ENCODE assay signal across 24 cellular contexts in the genomic region with DNA sequence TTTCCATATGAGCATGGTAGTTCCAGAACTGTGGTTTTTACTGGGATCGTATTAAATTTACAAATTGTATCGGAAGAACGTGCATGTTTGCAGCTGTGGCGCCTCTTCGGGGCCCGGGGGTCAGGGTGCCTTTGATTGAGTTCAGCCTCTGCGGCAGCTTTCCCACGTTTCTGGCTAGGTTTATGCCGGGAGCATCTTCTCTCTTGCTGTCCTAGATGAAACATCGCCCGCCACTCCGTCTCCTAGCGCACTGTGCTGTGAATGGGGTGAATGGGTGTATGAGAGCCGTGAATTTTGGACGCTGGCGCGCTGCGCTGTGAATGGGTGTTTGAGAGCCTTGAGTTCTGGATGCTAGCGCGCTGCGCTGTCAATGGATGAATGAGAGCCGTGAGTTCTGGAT. TPM values are rescaled to one million over a fixed set of nuclear protein-coding genes. Genes with fewer than 3 reads are reported as not detected.
A peak's percentile ranks its signal among the peaks of the same experiment; 100 is the strongest.
DNase-seq lines count a peak whose midpoint lies in the region; ATAC-seq and TF ChIP-seq lines count a peak whose summit lies in the region.
"Had no signal": no experiment of that assay in that cellular context is flagged by ENCODE, and none has a peak within 500 bp of the region (broad histone marks: within the 10 kb centered on the region; RNA-seq: fewer than 3 reads in every experiment).

No MANE protein-coding gene starts in this region.

- intact Hi-C loops in activated CD8-positive, alpha-beta T cell treated with anti-CD3 and anti-CD28 coated beads for 36 hours (cut with micrococcal nuclease) = no loop called here
- intact Hi-C loops in prostate gland (cut with DNase I) = no loop called here

- H3K27me3 Mint-ChIP-seq in activated CD8-positive, alpha-beta T cell treated with anti-CD3 and anti-CD28 coated beads for 36 hours = peaks cover 4% of the 10 kb centered on the region
- peaks cover 4% of the 10 kb centered on the region for H3K27me3 Mint-ChIP-seq in activated CD8-positive, alpha-beta T cell treated with anti-CD3 and anti-CD28 coated beads, Interleukin-2, amount 10 ng/mL, durations not matched to agents 7 days and 5 days (ENCODE audit: low read depth)
- H3K27me3 Mint-ChIP-seq in H9 (ENCODE audit: low read depth) = peaks cover 46% of the 10 kb centered on the region
- peaks cover 32% of the 10 kb centered on the region for H3K27me3 Mint-ChIP-seq in endodermal cell (ENCODE audit: insufficient read depth)
- H3K27me3 Mint-ChIP-seq: stimulated activated memory B cell treated with anti-CD40 and anti-IgM and Interleukin-4, amounts not matched to agents 10 μg/mL and 1 μg/mL and 100 μg/mL, for 72 hours had no signal

- POLR2A ChIA-PET in activated CD8-positive, alpha-beta T cell treated with anti-CD3 and anti-CD28 coated beads for 36 hours (lab: Charles Lee) = interaction anchor here (0.6 to 1.2 kb wide), 2 partner anchors 42 to 56 kb away, joined by 3 read pairs; no protein-coding TSS in a partner anchor
- POLR2A ChIA-PET in activated CD8-positive, alpha-beta T cell treated with anti-CD3 and anti-CD28 coated beads, Interleukin-2, amount 10 ng/mL, durations not matched to agents 7 days and 5 days (lab: Charles Lee) = no interaction called here

- peaks cover 3% of the 10 kb centered on the region for H3K36me3 Mint-ChIP-seq in activated CD8-positive, alpha-beta T cell treated with anti-CD3 and anti-CD28 coated beads for 36 hours (ENCODE audit: low read depth)
- H3K36me3 Mint-ChIP-seq in activated CD8-positive, alpha-beta T cell treated with anti-CD3 and anti-CD28 coated beads, Interleukin-2, amount 10 ng/mL, durations not matched to agents 7 days and 5 days (ENCODE audit: low read depth) = no peaks in the 10 kb centered on the region
- H3K36me3 Mint-ChIP-seq in H9 (ENCODE audit: insufficient read depth in 1 of 3, low read depth in 3 of 3) (peaks cover 0 to 1% (median 0%) of the 10 kb centered on the region in 3 experiments; a peak in 1 of 7 replicates), endodermal cell (ENCODE audit: low read depth) (no peaks in the 10 kb centered on the region)
- H3K36me3 Mint-ChIP-seq: activated naive CD8-positive, alpha-beta T cell treated with anti-CD3 and anti-CD28 coated beads, Interleukin-2, amount 10 ng/mL, durations not matched to agents 7 days and 5 days; mesothelial cell of epicardium had no signal

- H3K4me3 ChIP-seq in endodermal cell (ENCODE audit: low read length) = no peak overlapping the region
- no peak overlapping the region for H3K4me3 ChIP-seq in osteoblast (ENCODE audit: insufficient read depth, low read length)
- no peak overlapping the region for H3K4me3 ChIP-seq in prostate gland
- H3K4me3 ChIP-seq: gastroesophageal sphincter, MG63, right atrium auricular region, tibial nerve had no signal

- WGBS in H9 (ENCODE audit: extremely low coverage, insufficient read length, low lambda C conversion rate) = no CpG with 5 or more reads among the region's 22 CpGs
- WGBS in endodermal cell (ENCODE audit: insufficient coverage in 1 of 2, insufficient read length in 1 of 2), 2 experiments = 93 to 96% methylated on average over 11 to 22 of the region's 22 CpGs
- 85% methylated on average over 22 of the region's 22 CpGs for WGBS in prostate gland

- H4K91ac ChIP-seq in H9 (ENCODE audit: insufficient read length, low read depth, low read length) = no peak overlapping the region

- H2AK5ac ChIP-seq in H9 (ENCODE audit: insufficient read length, low read length) = no peak overlapping the region

- H3K27me3 ChIP-seq in H9 (ENCODE audit: insufficient read depth, low read length) (peaks cover 2% of the 10 kb centered on the region; the same call in 1 of the 2 replicates), endodermal cell (ENCODE audit: control insufficient read depth, insufficient read depth, low read length, poor library complexity, severe bottlenecking) (peaks cover 14% of the 10 kb centered on the region), osteoblast (ENCODE audit: insufficient read depth, low read length) (peaks cover 4% of the 10 kb centered on the region), prostate gland (replicated peaks; ENCODE audit: insufficient read depth) (no peaks in the 10 kb centered on the region)
- H3K27me3 ChIP-seq: gastroesophageal sphincter, MG63, right atrium auricular region had no signal

- H3K79me2 ChIP-seq in H9 (ENCODE audit: insufficient read depth, low read length) = no peaks in the 10 kb centered on the region
- H3K79me2 ChIP-seq in osteoblast (ENCODE audit: insufficient read depth, low read length) = no peaks in the 10 kb centered on the region

- no peak overlapping the region for H2BK5ac ChIP-seq in H9 (ENCODE audit: insufficient read length, low read length)

- H2AFZ ChIP-seq in H9 (ENCODE audit: low read length) (no peak overlapping the region), osteoblast (ENCODE audit: low read length) (no peak overlapping the region)

- H3K27ac ChIP-seq in H9 (ENCODE audit: insufficient read length, low read depth, low read length) = no peak overlapping the region
- H3K27ac ChIP-seq in endodermal cell (ENCODE audit: low read depth, low read length) = no peak overlapping the region
- H3K27ac ChIP-seq in osteoblast (ENCODE audit: low read depth, low read length) = no peak overlapping the region
- H3K27ac ChIP-seq in prostate gland = no peak overlapping the region
- H3K27ac ChIP-seq: gastroesophageal sphincter, HL-60, right atrium auricular region, tibial nerve had no signal

- H2BK15ac ChIP-seq in H9 (ENCODE audit: low read depth, low read length) = no peak overlapping the region

- H3K36me3 ChIP-seq in endodermal cell (ENCODE audit: control insufficient read depth, insufficient read depth, low read length) = no peaks in the 10 kb centered on the region
- H3K36me3 ChIP-seq in osteoblast (ENCODE audit: insufficient read depth, low read length) = no peaks in the 10 kb centered on the region
- H3K36me3 ChIP-seq in prostate gland = no peaks in the 10 kb centered on the region
- H3K36me3 ChIP-seq: gastroesophageal sphincter, MG63, right atrium auricular region, tibial nerve had no signal

- H3K56ac ChIP-seq in H9 (ENCODE audit: insufficient read length, low read depth, low read length) = no peak overlapping the region

- no peak overlapping the region for H3T11ph ChIP-seq in H9 (ENCODE audit: low read length)

- TF ChIP-seq CTCF in activated CD8-positive, alpha-beta T cell treated with anti-CD3 and anti-CD28 coated beads for 36 hours (IDR thresholded peaks at IDR 0.05) = no peak
- TF ChIP-seq CTCF in H9 (conservative IDR thresholded peaks at IDR 0.05) (no peak), endodermal cell (conservative IDR thresholded peaks at IDR 0.05) (no peak), osteoblast (IDR thresholded peaks at IDR 0.05; ENCODE audit: extremely low read depth, low read depth, low read length) (no peak), prostate gland (IDR thresholded peaks at IDR 0.05) (no peak)

- no peak overlapping the region for H4K8ac ChIP-seq in H9 (replicated peaks; ENCODE audit: insufficient read length, low read depth, low read length)

- H3K9ac ChIP-seq in H9 (ENCODE audit: extremely low read depth, insufficient read length, low read length) = no peak overlapping the region
- no peak overlapping the region for H3K9ac ChIP-seq in endodermal cell (ENCODE audit: extremely low read depth, low read length, poor library complexity, severe bottlenecking)

- no peak overlapping the region for H2BK20ac ChIP-seq in H9 (ENCODE audit: low read depth, low read length, poor library complexity, severe bottlenecking)

- peaks cover 35% of the 10 kb centered on the region for H3K4me1 Mint-ChIP-seq in activated CD8-positive, alpha-beta T cell treated with anti-CD3 and anti-CD28 coated beads for 36 hours (ENCODE audit: low read depth)
- H3K4me1 Mint-ChIP-seq in activated CD8-positive, alpha-beta T cell treated with anti-CD3 and anti-CD28 coated beads, Interleukin-2, amount 10 ng/mL, durations not matched to agents 7 days and 5 days (ENCODE audit: low read depth) = peaks cover 34% of the 10 kb centered on the region
- H3K4me1 Mint-ChIP-seq in H9 (peaks cover 7 to 23% of the 10 kb centered on the region in 2 experiments), endodermal cell (no peaks in the 10 kb centered on the region)

- no peaks in the 10 kb centered on the region for H3K23me2 ChIP-seq in H9 (ENCODE audit: insufficient read length, low read depth, low read length, poor library complexity, severe bottlenecking)

- no peak overlapping the region for H3K23ac ChIP-seq in H9 (ENCODE audit: insufficient read length, low read depth, low read length)

- no peak overlapping the region for H4K5ac ChIP-seq in H9 (ENCODE audit: insufficient read length, low read depth, low read length)

- H3K27ac Mint-ChIP-seq in activated CD8-positive, alpha-beta T cell treated with anti-CD3 and anti-CD28 coated beads for 36 hours = peak overlapping the region; percentile 82
- H3K27ac Mint-ChIP-seq in activated CD8-positive, alpha-beta T cell treated with anti-CD3 and anti-CD28 coated beads, Interleukin-2, amount 10 ng/mL, durations not matched to agents 7 days and 5 days = no peak overlapping the region
- H3K27ac Mint-ChIP-seq in H9 (no peak overlapping the region), endodermal cell (no peak overlapping the region)
- H3K27ac Mint-ChIP-seq: activated naive CD8-positive, alpha-beta T cell treated with anti-CD3 and anti-CD28 coated beads, Interleukin-2, amount 10 ng/mL, durations not matched to agents 7 days and 5 days; mesothelial cell of epicardium; stimulated activated memory B cell treated with anti-CD40 and anti-IgM and Interleukin-4, amounts not matched to agents 10 μg/mL and 1 μg/mL and 100 μg/mL, for 72 hours had no signal

- no peak overlapping the region; the same call in 1 of the 2 replicates for H3K14ac ChIP-seq in H9 (ENCODE audit: insufficient read depth, low read length)

- H4K20me1 ChIP-seq in H9 (ENCODE audit: control insufficient read depth, insufficient read depth, insufficient read length) = no peaks in the 10 kb centered on the region
- H4K20me1 ChIP-seq in osteoblast (ENCODE audit: insufficient read depth, low read length) = no peaks in the 10 kb centered on the region

- TF ChIP-seq POLR2A in prostate gland (IDR thresholded peaks at IDR 0.05) = no peak

- H3K9me3 ChIP-seq in H9 (ENCODE audit: control insufficient read depth, low read depth, low read length) = no peaks in the 10 kb centered on the region
- H3K9me3 ChIP-seq in endodermal cell (ENCODE audit: control insufficient read depth, low read length) = no peaks in the 10 kb centered on the region
- no peaks in the 10 kb centered on the region for H3K9me3 ChIP-seq in osteoblast (ENCODE audit: low read depth, low read length)
- H3K9me3 ChIP-seq in prostate gland = no peaks in the 10 kb centered on the region
- H3K9me3 ChIP-seq: gastroesophageal sphincter, MG63, right atrium auricular region, tibial nerve had no signal

- no peak overlapping the region for H3K4ac ChIP-seq in H9 (ENCODE audit: low read depth, low read length)

- no peak for ATAC-seq in activated CD8-positive, alpha-beta T cell treated with anti-CD3 and anti-CD28 coated beads for 36 hours
- ATAC-seq in activated CD8-positive, alpha-beta T cell treated with anti-CD3 and anti-CD28 coated beads, Interleukin-2, amount 10 ng/mL, durations not matched to agents 7 days and 5 days = no peak
- ATAC-seq in HG03196 (IDR thresholded peaks at IDR 0.05; ENCODE audit: unreplicated experiment) = no peak
- ATAC-seq in HG02840 (IDR thresholded peaks at IDR 0.05; ENCODE audit: low FRiP score, unreplicated experiment) = no peak
- ATAC-seq: gastroesophageal sphincter; Panc1; SK-N-SH treated with all-trans-retinoic acid at 6 μM for 48 hours; stimulated activated memory B cell treated with anti-CD40 and anti-IgM and Interleukin-4, amounts not matched to agents 10 μg/mL and 1 μg/mL and 100 μg/mL, for 72 hours had no signal

- no peak overlapping the region for H2BK120ac ChIP-seq in H9 (ENCODE audit: low read depth, low read length, poor library complexity, severe bottlenecking)

- CTCF ChIA-PET in activated CD8-positive, alpha-beta T cell treated with anti-CD3 and anti-CD28 coated beads for 36 hours (lab: Charles Lee) = no interaction called here
- CTCF ChIA-PET in activated CD8-positive, alpha-beta T cell treated with anti-CD3 and anti-CD28 coated beads, Interleukin-2, amount 10 ng/mL, durations not matched to agents 7 days and 5 days (lab: Charles Lee) = no interaction called here

- no peak overlapping the region for H3K4me3 Mint-ChIP-seq in activated CD8-positive, alpha-beta T cell treated with anti-CD3 and anti-CD28 coated beads for 36 hours
- no peak overlapping the region for H3K4me3 Mint-ChIP-seq in activated CD8-positive, alpha-beta T cell treated with anti-CD3 and anti-CD28 coated beads, Interleukin-2, amount 10 ng/mL, durations not matched to agents 7 days and 5 days
- H3K4me3 Mint-ChIP-seq in H9 = no peak overlapping the region
- no peak overlapping the region for H3K4me3 Mint-ChIP-seq in endodermal cell
- H3K4me3 Mint-ChIP-seq: activated naive CD8-positive, alpha-beta T cell treated with anti-CD3 and anti-CD28 coated beads, Interleukin-2, amount 10 ng/mL, durations not matched to agents 7 days and 5 days; stimulated activated memory B cell treated with anti-CD40 and anti-IgM and Interleukin-4, amounts not matched to agents 10 μg/mL and 1 μg/mL and 100 μg/mL, for 72 hours had no signal

- no peak overlapping the region for H3K4me2 ChIP-seq in H9 (ENCODE audit: insufficient read depth, insufficient read length, low read length)
- H3K4me2 ChIP-seq in osteoblast (ENCODE audit: insufficient read depth, low read length) = no peak overlapping the region

- H3K79me1 ChIP-seq in H9 (ENCODE audit: insufficient read depth, low read depth, low read length, poor library complexity, severe bottlenecking) = no peaks in the 10 kb centered on the region

- no peak for DNase-seq in activated CD8-positive, alpha-beta T cell treated with anti-CD3 and anti-CD28 coated beads for 36 hours
- DNase-seq in activated CD8-positive, alpha-beta T cell treated with anti-CD3 and anti-CD28 coated beads, Interleukin-2, amount 10 ng/mL, durations not matched to agents 7 days and 5 days = no peak
- DNase-seq in H9 (peak; percentile 18), endodermal cell (peak; percentile 14), osteoblast (ENCODE audit: insufficient read length, low spot score, missing footprints) (peak; percentile 82), prostate gland (ENCODE audit: low spot score) (no peak)
- DNase-seq: activated naive CD8-positive, alpha-beta T cell treated with anti-CD3 and anti-CD28 coated beads, Interleukin-2, amount 10 ng/mL, durations not matched to agents 7 days and 5 days; dermis blood vessel endothelial cell; DND-41; IMR-90; MG63; NCI-H82; nucleus accumbens had no signal

- H3K4me1 ChIP-seq in H9 (ENCODE audit: insufficient read depth, low read length) (no peaks in the 10 kb centered on the region; the same call in 1 of the 2 replicates), endodermal cell (ENCODE audit: control insufficient read depth, insufficient read depth, low read length) (no peaks in the 10 kb centered on the region), osteoblast (ENCODE audit: insufficient read depth, low read length) (no peaks in the 10 kb centered on the region), prostate gland (replicated peaks) (no peaks in the 10 kb centered on the region)

- H3K9me3 Mint-ChIP-seq in activated CD8-positive, alpha-beta T cell treated with anti-CD3 and anti-CD28 coated beads for 36 hours = peaks cover 1% of the 10 kb centered on the region
- H3K9me3 Mint-ChIP-seq in activated CD8-positive, alpha-beta T cell treated with anti-CD3 and anti-CD28 coated beads, Interleukin-2, amount 10 ng/mL, durations not matched to agents 7 days and 5 days (ENCODE audit: insufficient read depth) = no peaks in the 10 kb centered on the region
- H3K9me3 Mint-ChIP-seq in H9 = peaks cover 0 to 4% of the 10 kb centered on the region in 2 experiments; a peak in 1 of 5 replicates
- H3K9me3 Mint-ChIP-seq in endodermal cell = no peaks in the 10 kb centered on the region
- H3K9me3 Mint-ChIP-seq: activated naive CD8-positive, alpha-beta T cell treated with anti-CD3 and anti-CD28 coated beads, Interleukin-2, amount 10 ng/mL, durations not matched to agents 7 days and 5 days; mesothelial cell of epicardium; stimulated activated memory B cell treated with anti-CD40 and anti-IgM and Interleukin-4, amounts not matched to agents 10 μg/mL and 1 μg/mL and 100 μg/mL, for 72 hours had no signal

- H2BK12ac ChIP-seq in H9 (ENCODE audit: insufficient read length, low read depth, low read length) = no peak overlapping the region

- no peak overlapping the region for H3K18ac ChIP-seq in H9 (ENCODE audit: insufficient read length, low read depth, low read length)

RNA-seq across cellular contexts. Expression of gene PDCD1, which starts 12.3 kb away (rescaled TPM):
- total RNA-seq in activated CD8-positive, alpha-beta T cell treated with anti-CD3 and anti-CD28 coated beads for 36 hours = 10 to 100 TPM; 19.4 to 20.3 TPM
- total RNA-seq in activated CD8-positive, alpha-beta T cell treated with anti-CD3 and anti-CD28 coated beads, Interleukin-2, amount 10 ng/mL, durations not matched to agents 7 days and 5 days = 1 to 10 TPM; 2.4 to 2.5 TPM
- 1.4 and 1.6 TPM in 2 replicates for total RNA-seq in H9 (2021)
- total RNA-seq in endodermal cell = under 1 TPM in 1 of 2 donors, not detected in 1; 0.20 TPM
- polyA plus RNA-seq in endodermal cell (2013, experiment 1 of 2) = not detected
- not detected for polyA plus RNA-seq in endodermal cell (2013, experiment 2 of 2)
- not detected in 2 replicates for total RNA-seq in osteoblast
- total RNA-seq in prostate gland = under 1 TPM; 0.27 to 0.80 TPM
- total RNA-seq: dermis blood vessel endothelial cell, IMR-90, mesothelial cell of epicardium had no signal
- polyA plus RNA-seq: IMR-90 had no signal

RNA-seq across cellular contexts. Expression of gene RTP5, which starts 23.1 kb away (rescaled TPM):
- under 1 TPM; 0.22 to 0.29 TPM for total RNA-seq in activated CD8-positive, alpha-beta T cell treated with anti-CD3 and anti-CD28 coated beads for 36 hours
- not detected for total RNA-seq in activated CD8-positive, alpha-beta T cell treated with anti-CD3 and anti-CD28 coated beads, Interleukin-2, amount 10 ng/mL, durations not matched to agents 7 days and 5 days
- not detected in 2 replicates for total RNA-seq in H9 (2021)
- not detected for total RNA-seq in endodermal cell
- not detected for polyA plus RNA-seq in endodermal cell (2013, experiment 1 of 2)
- polyA plus RNA-seq in endodermal cell (2013, experiment 2 of 2) = not detected
- total RNA-seq in osteoblast = not detected in 2 replicates
- under 1 TPM; 0.14 to 0.28 TPM for total RNA-seq in prostate gland
- total RNA-seq: A673, dermis blood vessel endothelial cell, gastroesophageal sphincter, IMR-90, mesothelial cell of epicardium, right atrium auricular region, tibial nerve had no signal
- polyA plus RNA-seq: IMR-90 had no signal

RNA-seq across cellular contexts. Expression of gene NEU4, which starts 37.4 kb away (rescaled TPM):
- under 1 TPM; 0.38 to 0.54 TPM for total RNA-seq in activated CD8-positive, alpha-beta T cell treated with anti-CD3 and anti-CD28 coated beads for 36 hours
- total RNA-seq in activated CD8-positive, alpha-beta T cell treated with anti-CD3 and anti-CD28 coated beads, Interleukin-2, amount 10 ng/mL, durations not matched to agents 7 days and 5 days = under 1 TPM; 0.31 to 0.45 TPM
- total RNA-seq in H9 (2021) (0.42 and 0.70 TPM in 2 replicates), endodermal cell (1 to 10 TPM; 1.2 TPM), osteoblast (not detected in 2 replicates), prostate gland (under 1 TPM in 1 of 2 donors, not detected in 1; 0.62 TPM)
- 0.36 TPM for polyA plus RNA-seq in endodermal cell (2013, experiment 1 of 2)
- 0.70 TPM for polyA plus RNA-seq in endodermal cell (2013, experiment 2 of 2)
- total RNA-seq: dermis blood vessel endothelial cell, IMR-90 had no signal
- polyA plus RNA-seq: IMR-90 had no signal

Comparison
In these comparisons a context has a peak if more than half of its experiments do, and no peak if none do; other contexts are left out.
1. DNase-seq: peak in H9 (single experiment), endodermal cell (single experiment) and osteoblast (single experiment); none in activated CD8-positive, alpha-beta T cell treated with anti-CD3 and anti-CD28 coated beads for 36 hours (single experiment), activated CD8-positive, alpha-beta T cell treated with anti-CD3 and anti-CD28 coated beads, Interleukin-2, amount 10 ng/mL, durations not matched to agents 7 days and 5 days (single experiment) and prostate gland (single experiment).